2 cellular contexts compared by ENCODE assay signal in genomic region chr14:100381386-100382105, GRCh38.
TF ChIP-seq lines count a peak whose summit lies in the region.

No MANE protein-coding gene starts in this region.

TF ChIP-seq in IMR-90, 13 proteins besides CTCF, POLR2A, EP300 and RAD21 (continued from another document):
- TF ChIP-seq USF2 (IDR thresholded peaks at IDR 0.05; ENCODE audit: low read depth, low read length) (no peak), CEBPB (IDR thresholded peaks at IDR 0.05; ENCODE audit: low read depth, low read length) (no peak), BHLHE40 (IDR thresholded peaks at IDR 0.05; ENCODE audit: low read depth, low read length) (no peak), MXI1 (IDR thresholded peaks at IDR 0.05; ENCODE audit: borderline replicate concordance, low read depth, low read length) (no peak), RCOR1 (IDR thresholded peaks at IDR 0.05; ENCODE audit: insufficient replicate concordance, low read length) (no peak), RFX5 (IDR thresholded peaks at IDR 0.05; ENCODE audit: low read depth, low read length) (no peak), MAFK (IDR thresholded peaks at IDR 0.05; ENCODE audit: low read depth, low read length) (no peak), MAZ (IDR thresholded peaks at IDR 0.05; ENCODE audit: borderline replicate concordance, low read depth, low read length) (no peak), ELK1 (IDR thresholded peaks at IDR 0.05; ENCODE audit: borderline replicate concordance, low read depth, low read length) (no peak)

TF ChIP-seq in SK-N-SH treated with all-trans-retinoic acid at 6 μM for 48 hours, 23 proteins besides CTCF, POLR2A, EP300 and RAD21 (continued from another document):
- TF ChIP-seq PPARA (CRISPR knock-in tag; IDR thresholded peaks at IDR 0.05; ENCODE audit: borderline replicate concordance) (no peak), CREB5 (CRISPR knock-in tag; IDR thresholded peaks at IDR 0.05; ENCODE audit: low read depth) (no peak), PATZ1 (CRISPR knock-in tag; IDR thresholded peaks at IDR 0.05; ENCODE audit: borderline replicate concordance) (no peak), ZFP30 (CRISPR knock-in tag; IDR thresholded peaks at IDR 0.05) (no peak)
TF ChIP-seq in SK-N-SH treated with all-trans-retinoic acid at 6 μM for 48 hours: peak in this region for 0.
